13 cellular contexts compared by ENCODE assay signal in genomic region chr5:175821790-175822211, GRCh38. TPM values are rescaled to one million over a fixed set of nuclear protein-coding genes. Genes with fewer than 3 reads are reported as not detected.
DNase-seq lines count a peak whose midpoint lies in the region; ATAC-seq and TF ChIP-seq lines count a peak whose summit lies in the region.
"Had no signal": no experiment of that assay in that cellular context is flagged by ENCODE, and none has a peak within 500 bp of the region (broad histone marks: within the 10 kb centered on the region; RNA-seq: fewer than 3 reads in every experiment).

No MANE protein-coding gene starts in this region.

- H3K27me3 Mint-ChIP-seq in activated CD4-positive, alpha-beta T cell treated with anti-CD3 and anti-CD28 coated beads for 36 hours, result peaks cover 20% of the 10 kb centered on the region
- H3K27me3 Mint-ChIP-seq in T-helper 17 cell, result peaks cover 15% of the 10 kb centered on the region

- H3K27ac ChIP-seq in HCT116 (ENCODE audit: low read depth, low read length), result peak overlapping the region; percentile 50; the same call in 1 of the 2 replicates
- peak overlapping the region; percentile 84 for H3K27ac ChIP-seq in PC-9
- H3K27ac ChIP-seq: spleen, thyroid gland had no signal

- TF ChIP-seq POLR2A in HCT116 (IDR thresholded peaks at IDR 0.05; ENCODE audit: borderline replicate concordance, extremely low read depth, insufficient read depth, insufficient read length), result no peak

- RAD21 ChIA-PET in HCT116 (lab: Charles Lee; ENCODE audit: low non-redundant PET in 1 of 2, low total read pairs in 2 of 2, uncharacterized antibody in 2 of 2, unreplicated experiment in 2 of 2), result no interaction called here

- POLR2A ChIA-PET in activated CD4-positive, alpha-beta T cell treated with anti-CD3 and anti-CD28 coated beads for 36 hours (lab: Charles Lee), result interaction anchor here (0.8 kb wide), 1 partner anchor 13 kb away, joined by 6 read pairs; no protein-coding TSS in a partner anchor
- POLR2A ChIA-PET in HCT116 (lab: Charles Lee), result interaction anchor here (0.7 kb wide), 1 partner anchor 12 kb away, joined by 4 read pairs; no protein-coding TSS in a partner anchor
- POLR2A ChIA-PET in PC-9 (lab: Charles Lee; ENCODE audit: unreplicated experiment), result no interaction called here

- H3K4me3 ChIP-seq in HCT116 (replicated peaks in 1 of 2; ENCODE audit: low read depth in 1 of 2, low read length in 2 of 2) (peak overlapping the region in 1 of 2 experiments; percentile 35; a peak in 2 of 4 replicates), PC-9 (peak overlapping the region; percentile 29; the same call in 1 of the 2 replicates), mucosa of descending colon (no peak overlapping the region)
- H3K4me3 ChIP-seq: spleen, thyroid gland had no signal

- CTCF ChIA-PET in activated CD4-positive, alpha-beta T cell treated with anti-CD3 and anti-CD28 coated beads for 36 hours (lab: Charles Lee), result interaction anchor here (0.7 kb wide), 1 partner anchor 13 kb away, joined by 3 read pairs; no protein-coding TSS in a partner anchor
- CTCF ChIA-PET in HCT116 (lab: Charles Lee), result no interaction called here
- CTCF ChIA-PET in PC-9 (lab: Charles Lee), result no interaction called here

- H3K9me3 ChIP-seq in HCT116 (ENCODE audit: control insufficient read depth in 1 of 2, insufficient read depth in 1 of 2, low read depth in 1 of 2, low read length in 2 of 2), result no peaks in the 10 kb centered on the region
- H3K9me3 ChIP-seq in PC-9 (ENCODE audit: insufficient read depth, low read depth), result no peaks in the 10 kb centered on the region
- no peaks in the 10 kb centered on the region for H3K9me3 ChIP-seq in mucosa of descending colon
- H3K9me3 ChIP-seq in T-helper 17 cell (ENCODE audit: control insufficient read depth, low read length, poor library complexity, severe bottlenecking), result no peaks in the 10 kb centered on the region
- H3K9me3 ChIP-seq: spleen, thyroid gland had no signal

- H3K79me2 ChIP-seq in HCT116 (ENCODE audit: insufficient read depth, low read length), result no peaks in the 10 kb centered on the region
- H3K79me2 ChIP-seq in PC-9 (ENCODE audit: low read depth), result no peaks in the 10 kb centered on the region

- no peaks in the 10 kb centered on the region for H3K36me3 ChIP-seq in HCT116 (ENCODE audit: control insufficient read depth in 1 of 2, insufficient read depth in 2 of 2, low read length in 2 of 2)
- H3K36me3 ChIP-seq in PC-9 (ENCODE audit: low read depth), result no peaks in the 10 kb centered on the region
- no peaks in the 10 kb centered on the region for H3K36me3 ChIP-seq in mucosa of descending colon (ENCODE audit: low read depth)
- H3K36me3 ChIP-seq: spleen, thyroid gland had no signal

- H4K20me1 ChIP-seq in HCT116 (ENCODE audit: insufficient read depth), result no peaks in the 10 kb centered on the region
- H4K20me1 ChIP-seq in PC-9 (ENCODE audit: insufficient read depth), result no peaks in the 10 kb centered on the region

- peak overlapping the region; percentile 58 for H3K27ac Mint-ChIP-seq in activated CD4-positive, alpha-beta T cell treated with anti-CD3 and anti-CD28 coated beads for 36 hours
- H3K27ac Mint-ChIP-seq in T-helper 17 cell, result no peak overlapping the region

- BruUV-seq in HCT116 (replicated peaks; lab: Mats Ljungman, UMichigan) (no TSS peak), PC-9 (replicated peaks; lab: Mats Ljungman, UMichigan) (no TSS peak)

- no peaks in the 10 kb centered on the region for H3K9me3 Mint-ChIP-seq in activated CD4-positive, alpha-beta T cell treated with anti-CD3 and anti-CD28 coated beads for 36 hours (ENCODE audit: low read depth)

- H3K9me2 ChIP-seq in HCT116 (ENCODE audit: insufficient read depth) (no peaks in the 10 kb centered on the region), PC-9 (ENCODE audit: insufficient read depth) (no peaks in the 10 kb centered on the region)

- H3K4me1 Mint-ChIP-seq in activated CD4-positive, alpha-beta T cell treated with anti-CD3 and anti-CD28 coated beads for 36 hours, result peaks cover 14% of the 10 kb centered on the region
- H3K4me1 Mint-ChIP-seq in T-helper 17 cell, result peaks cover 11% of the 10 kb centered on the region

- H3K4me2 ChIP-seq in HCT116 (ENCODE audit: low read length), result peak overlapping the region; percentile 72
- H3K4me2 ChIP-seq in PC-9, result peak overlapping the region; percentile 67

- ATAC-seq in activated CD4-positive, alpha-beta T cell treated with anti-CD3 and anti-CD28 coated beads for 36 hours, result peak; percentile 83
- ATAC-seq in HCT116 (peak; percentile 85), mucosa of descending colon (no peak), T-helper 17 cell (no peak)

- TF ChIP-seq CTCF in HCT116 (IDR thresholded peaks at IDR 0.05 in 2 of 3, conservative IDR thresholded peaks at IDR 0.05 in 1 of 3; ENCODE audit: borderline replicate concordance in 1 of 3, insufficient read depth in 1 of 3, low read depth in 2 of 3, low read length in 2 of 3), result no peak
- TF ChIP-seq CTCF in PC-9 (conservative IDR thresholded peaks at IDR 0.05), result no peak
- no peak for TF ChIP-seq CTCF in mucosa of descending colon (IDR thresholded peaks at IDR 0.05)

- no peaks in the 10 kb centered on the region for H3K36me3 Mint-ChIP-seq in activated CD4-positive, alpha-beta T cell treated with anti-CD3 and anti-CD28 coated beads for 36 hours (ENCODE audit: low read depth)
- H3K36me3 Mint-ChIP-seq in T-helper 17 cell (ENCODE audit: low read depth), result peaks cover 6% of the 10 kb centered on the region

- H3K9ac ChIP-seq in HCT116 (ENCODE audit: low read length), result peak overlapping the region; percentile 5; the same call in 1 of the 2 replicates

- intact Hi-C loops in activated CD4-positive, alpha-beta T cell treated with anti-CD3 and anti-CD28 coated beads for 36 hours (cut with DNase I, micrococcal nuclease), result loop anchor here in 1 of 2 experiments (1.0 kb wide), 1 partner anchor 304 kb away; no protein-coding TSS in a partner anchor
- intact Hi-C loops in HCT116 (cut with micrococcal nuclease) (no loop called here), PC-9 (cut with micrococcal nuclease; ENCODE audit: unreplicated experiment) (no loop called here), mucosa of descending colon (cut with DNase I, micrococcal nuclease) (no loop called here)

- peak overlapping the region; percentile 6 for H3K4me3 Mint-ChIP-seq in activated CD4-positive, alpha-beta T cell treated with anti-CD3 and anti-CD28 coated beads for 36 hours
- H3K4me3 Mint-ChIP-seq in T-helper 17 cell, result no peak overlapping the region

- H2AFZ ChIP-seq in HCT116 (ENCODE audit: low read depth, low read length, poor library complexity, severe bottlenecking) (no peak overlapping the region), PC-9 (0 out of 2 replicates have a peak overlapping the region, but pooled peaks have one; percentile 3)

- DNase-seq in activated CD4-positive, alpha-beta T cell treated with anti-CD3 and anti-CD28 coated beads for 36 hours, result peak; percentile 47
- DNase-seq in activated CD4-positive, alpha-beta T cell treated with anti-CD3 and anti-CD28 coated beads for 4 hours, result no peak
- DNase-seq in HCT116 (ENCODE audit: low read depth, low spot score), result peak; percentile 89
- peak; percentile 34 to 90 for DNase-seq in PC-9
- peak; percentile 0 for DNase-seq in renal cortical epithelial cell (ENCODE audit: low read depth)
- DNase-seq in HuH-7.5 (ENCODE audit: low spot score), result no peak
- DNase-seq in mucosa of descending colon, result no peak
- no peak for DNase-seq in T-helper 17 cell
- DNase-seq: DMS79 treated with DMSO at 0.1 percent for 48 hours, hippocampal formation, spleen, thyroid gland had no signal

- peaks cover 38% of the 10 kb centered on the region for H3F3A ChIP-seq in PC-9 (ENCODE audit: insufficient read depth, low read depth)

- H3K27me3 ChIP-seq in HCT116 (ENCODE audit: insufficient read depth, low read length) (no peaks in the 10 kb centered on the region), PC-9 (ENCODE audit: insufficient read depth, low read depth) (no peaks in the 10 kb centered on the region)
- H3K27me3 ChIP-seq: thyroid gland had no signal

- TF ChIP-seq RAD21 in HCT116 (IDR thresholded peaks at IDR 0.05; ENCODE audit: low read depth), result no peak

- H3K4me1 ChIP-seq in HCT116 (ENCODE audit: control insufficient read depth in 1 of 2, insufficient read depth in 2 of 2, low read length in 2 of 2), result peaks cover 21 to 71% of the 10 kb centered on the region in 2 experiments
- H3K4me1 ChIP-seq in PC-9 (replicated peaks; ENCODE audit: insufficient read depth), result peaks cover 23% of the 10 kb centered on the region
- no peaks in the 10 kb centered on the region for H3K4me1 ChIP-seq in mucosa of descending colon (ENCODE audit: low read depth)
- H3K4me1 ChIP-seq: spleen, thyroid gland had no signal

TF ChIP-seq in HCT116, 20 proteins besides CTCF, POLR2A, EP300 and RAD21:
- TF ChIP-seq MAX (IDR thresholded peaks at IDR 0.05) (no peak), JUND (IDR thresholded peaks at IDR 0.05) (no peak), SIN3A (IDR thresholded peaks at IDR 0.05; ENCODE audit: low read depth) (no peak), TCF7L2 (IDR thresholded peaks at IDR 0.05; ENCODE audit: borderline replicate concordance, extremely low read depth, insufficient read depth, insufficient read length) (peak; percentile 61), YY1 (IDR thresholded peaks at IDR 0.05; ENCODE audit: extremely low read depth, insufficient replicate concordance, low read depth, low read length) (no peak)

RNA-seq across cellular contexts. Expression of gene CPLX2, which starts 49.6 kb away (rescaled TPM):
- total RNA-seq in activated CD4-positive, alpha-beta T cell treated with anti-CD3 and anti-CD28 coated beads for 36 hours, result not detected
- total RNA-seq in HCT116 (2021; ENCODE audit: unreplicated experiment) (not detected), PC-9 (2021) (not detected in 2 replicates), renal cortical epithelial cell (not detected in 2 replicates), mucosa of descending colon (1 to 10 TPM in 1 of 3 donors, under 1 TPM in 2; 0.58 to 4.8 (median 0.87) TPM), T-helper 17 cell (not detected)
- 0.08 and 0.19 TPM in 2 replicates for polyA plus RNA-seq in HCT116 (2012)
- total RNA-seq: myocyte, spleen had no signal

Comparison
In these comparisons a context has a peak if more than half of its experiments do, and no peak if none do; other contexts are left out.
1. DNase-seq: peak in activated CD4-positive, alpha-beta T cell treated with anti-CD3 and anti-CD28 coated beads for 36 hours (single experiment), HCT116 (single experiment), PC-9 (2 of 2) and renal cortical epithelial cell (single experiment); none in activated CD4-positive, alpha-beta T cell treated with anti-CD3 and anti-CD28 coated beads for 4 hours (0 of 2), HuH-7.5 (single experiment), mucosa of descending colon (0 of 3) and T-helper 17 cell (0 of 3).
2. ATAC-seq: peak in activated CD4-positive, alpha-beta T cell treated with anti-CD3 and anti-CD28 coated beads for 36 hours (single experiment) and HCT116 (single experiment); none in mucosa of descending colon (single experiment) and T-helper 17 cell (single experiment).